Comparison of ENCODE assay signal across 20 cellular contexts in the genomic region with DNA sequence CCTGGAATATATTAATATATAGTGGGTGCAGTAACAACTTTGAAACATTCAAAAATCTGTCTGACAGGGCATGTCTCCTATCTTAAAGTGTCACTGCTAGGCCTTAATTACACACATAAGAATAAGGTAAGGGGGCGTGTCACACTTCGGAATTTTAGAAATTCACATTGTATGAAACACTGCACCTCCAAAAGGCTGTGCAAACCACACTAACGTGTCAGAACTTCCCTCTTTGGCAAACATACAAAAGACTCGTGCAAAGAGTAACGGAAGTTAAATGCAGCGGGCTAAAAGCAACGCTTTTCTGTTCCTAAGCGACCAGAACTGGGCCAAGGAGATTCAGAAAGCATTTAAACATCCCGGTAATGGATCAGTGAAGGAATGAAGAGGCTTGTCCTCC.
"Had no signal": no experiment of that assay in that cellular context is flagged by ENCODE, and none has a peak within 500 bp of the region (broad histone marks: within the 10 kb centered on the region; RNA-seq: fewer than 3 reads in every experiment).

No MANE protein-coding gene starts in this region.

- FAIRE-seq: kidney had no signal

- DNase-seq: activated CD4-positive, alpha-beta T cell treated with anti-CD3 and anti-CD28 coated beads, Interleukin-2, amount 50 U/mL, for 48 hours; activated CD8-positive, alpha-beta memory T cell treated with anti-CD3 and anti-CD28 coated beads, Interleukin-2, amount 10 ng/mL, durations not matched to agents 7 days and 5 days; activated naive CD4-positive, alpha-beta T cell treated with anti-CD3 and anti-CD28 coated beads for 36 hours; activated naive CD8-positive, alpha-beta T cell treated with anti-CD3 and anti-CD28 coated beads, Interleukin-2, amount 50 U/mL, for 24 hours; activated T-cell treated with anti-CD3 and anti-CD28 coated beads, Interleukin-2, amount 50 U/mL, for 1 hour; kidney; left lung; naive thymus-derived CD8-positive, alpha-beta T cell; nucleus accumbens; stimulated activated CD4-positive, alpha-beta T cell treated with anti-CD3 and anti-CD28 coated beads, Interleukin-15, amount 100 ng/mL, for 24 hours; stimulated activated CD4-positive, alpha-beta T cell treated with anti-CD3 and anti-CD28 coated beads, Interleukin-4, amount 100 ng/mL, for 1 hour; stimulated activated naive CD4-positive, alpha-beta T cell treated with Interleukin-2 at 50 U/mL for 16 hours; T-helper 1 cell; T1000; upper lobe of right lung had no signal

- ATAC-seq: activated CD4-positive, CD25-positive, alpha-beta regulatory T cell treated with anti-CD3 and anti-CD28 coated beads, Interleukin-2, amount 50 U/mL, for 24 hours; activated CD8-positive, alpha-beta memory T cell treated with anti-CD3 and anti-CD28 coated beads, Interleukin-2, amount 10 ng/mL, durations not matched to agents 7 days and 5 days; naive thymus-derived CD8-positive, alpha-beta T cell had no signal

- H3K9me3 ChIP-seq: ascending aorta, left lung, right atrium auricular region, upper lobe of right lung had no signal

- H3K27ac ChIP-seq: cardiac muscle cell, right atrium auricular region had no signal

- H3K4me3 ChIP-seq: ascending aorta, cardiac muscle cell, hepatocyte, left lung, right atrium auricular region, upper lobe of right lung had no signal

- H3K27me3 ChIP-seq: ascending aorta, cardiac muscle cell, hepatocyte, right atrium auricular region, upper lobe of right lung had no signal

- H3K36me3 ChIP-seq: ascending aorta, cardiac muscle cell, left lung, right atrium auricular region, upper lobe of right lung had no signal

- H2AFZ ChIP-seq: hepatocyte had no signal

- H3K4me1 ChIP-seq: right atrium auricular region had no signal

- H3K79me2 ChIP-seq: hepatocyte had no signal
